ENCODE assay signal across 15 cellular contexts in genomic region chr17:73371846-73372245, GRCh38.
"Had no signal": no experiment of that assay in that cellular context is flagged by ENCODE, and none has a peak within 500 bp of the region (broad histone marks: within the 10 kb centered on the region; RNA-seq: fewer than 3 reads in every experiment).

No MANE protein-coding gene starts in this region.

- H3K4me3 Mint-ChIP-seq: activated CD8-positive, alpha-beta T cell treated with anti-CD3 and anti-CD28 coated beads, Interleukin-2, amount 10 ng/mL, durations not matched to agents 7 days and 5 days; activated T-cell treated with anti-CD3 and anti-CD28 coated beads, Interleukin-2, amount 50 U/mL, for 72 hours; stimulated activated naive CD8-positive, alpha-beta T cell treated with anti-CD3 and anti-CD28 coated beads, Interleukin-15, amount 100 ng/mL, for 72 hours; T-helper 2 cell treated with Interferon-gamma antibody and Interleukin-4, amounts not matched to agents 5 μg/mL and 100 μg/mL, for 36 hours; type B pancreatic cell had no signal

- H3K9me3 ChIP-seq: gastroesophageal sphincter, lower lobe of right lung, spleen had no signal

- H3K27me3 ChIP-seq: gastroesophageal sphincter, spleen had no signal

- H3K9me3 Mint-ChIP-seq: activated naive CD4-positive, alpha-beta T cell treated with anti-CD3 and anti-CD28 coated beads, Interleukin-2, amount 50 U/mL, for 72 hours; activated T-cell treated with anti-CD3 and anti-CD28 coated beads, Interleukin-2, amount 50 U/mL, for 72 hours; stimulated activated naive CD8-positive, alpha-beta T cell treated with anti-CD3 and anti-CD28 coated beads, Interleukin-15, amount 100 ng/mL, for 72 hours; T-helper 2 cell treated with Interferon-gamma antibody and Interleukin-4, amounts not matched to agents 5 μg/mL and 100 μg/mL, for 36 hours; type B pancreatic cell had no signal

- H3K36me3 ChIP-seq: gastroesophageal sphincter, lower lobe of right lung, spleen had no signal

- H3K4me3 ChIP-seq: gastroesophageal sphincter, lower lobe of right lung, spleen had no signal

- ATAC-seq: activated CD8-positive, alpha-beta T cell treated with anti-CD3 and anti-CD28 coated beads, Interleukin-2, amount 10 ng/mL, durations not matched to agents 7 days and 5 days; activated naive CD4-positive, alpha-beta T cell treated with anti-CD3 and anti-CD28 coated beads, Interleukin-2, amount 50 U/mL, for 72 hours; activated T-cell treated with anti-CD3 and anti-CD28 coated beads, Interleukin-2, amount 50 U/mL, for 72 hours; gastroesophageal sphincter; left cardiac atrium; lower lobe of right lung; sciatic nerve; stimulated activated naive CD8-positive, alpha-beta T cell treated with anti-CD3 and anti-CD28 coated beads, Interleukin-15, amount 100 ng/mL, for 72 hours had no signal

- H3K4me1 Mint-ChIP-seq: stimulated activated naive CD8-positive, alpha-beta T cell treated with anti-CD3 and anti-CD28 coated beads, Interleukin-15, amount 100 ng/mL, for 72 hours had no signal

- H3K27ac ChIP-seq: gastroesophageal sphincter, lower lobe of right lung, spleen, WERI-Rb-1 had no signal

- DNase-seq: activated CD8-positive, alpha-beta memory T cell treated with anti-CD3 and anti-CD28 coated beads, Interleukin-2, amount 50 U/mL, for 4 hours; activated CD8-positive, alpha-beta T cell treated with anti-CD3 and anti-CD28 coated beads, Interleukin-2, amount 10 ng/mL, durations not matched to agents 7 days and 5 days; activated gamma-delta T cell; activated T-cell treated with anti-CD3 and anti-CD28 coated beads, Interleukin-2, amount 50 U/mL, for 72 hours; left cardiac atrium; lower lobe of right lung; midbrain; spleen; stimulated activated naive CD8-positive, alpha-beta T cell treated with anti-CD3 and anti-CD28 coated beads, Interleukin-15, amount 100 ng/mL, for 72 hours; WERI-Rb-1 had no signal

- H3K27ac Mint-ChIP-seq: activated CD8-positive, alpha-beta T cell treated with anti-CD3 and anti-CD28 coated beads, Interleukin-2, amount 10 ng/mL, durations not matched to agents 7 days and 5 days; activated T-cell treated with anti-CD3 and anti-CD28 coated beads, Interleukin-2, amount 50 U/mL, for 72 hours; T-helper 2 cell treated with Interferon-gamma antibody and Interleukin-4, amounts not matched to agents 5 μg/mL and 100 μg/mL, for 36 hours; type B pancreatic cell had no signal

- H3K27me3 Mint-ChIP-seq: type B pancreatic cell had no signal

- H3K36me3 Mint-ChIP-seq: activated naive CD4-positive, alpha-beta T cell treated with anti-CD3 and anti-CD28 coated beads, Interleukin-2, amount 50 U/mL, for 72 hours; type B pancreatic cell had no signal

- H3K4me1 ChIP-seq: gastroesophageal sphincter had no signal
